In the genomic region with DNA sequence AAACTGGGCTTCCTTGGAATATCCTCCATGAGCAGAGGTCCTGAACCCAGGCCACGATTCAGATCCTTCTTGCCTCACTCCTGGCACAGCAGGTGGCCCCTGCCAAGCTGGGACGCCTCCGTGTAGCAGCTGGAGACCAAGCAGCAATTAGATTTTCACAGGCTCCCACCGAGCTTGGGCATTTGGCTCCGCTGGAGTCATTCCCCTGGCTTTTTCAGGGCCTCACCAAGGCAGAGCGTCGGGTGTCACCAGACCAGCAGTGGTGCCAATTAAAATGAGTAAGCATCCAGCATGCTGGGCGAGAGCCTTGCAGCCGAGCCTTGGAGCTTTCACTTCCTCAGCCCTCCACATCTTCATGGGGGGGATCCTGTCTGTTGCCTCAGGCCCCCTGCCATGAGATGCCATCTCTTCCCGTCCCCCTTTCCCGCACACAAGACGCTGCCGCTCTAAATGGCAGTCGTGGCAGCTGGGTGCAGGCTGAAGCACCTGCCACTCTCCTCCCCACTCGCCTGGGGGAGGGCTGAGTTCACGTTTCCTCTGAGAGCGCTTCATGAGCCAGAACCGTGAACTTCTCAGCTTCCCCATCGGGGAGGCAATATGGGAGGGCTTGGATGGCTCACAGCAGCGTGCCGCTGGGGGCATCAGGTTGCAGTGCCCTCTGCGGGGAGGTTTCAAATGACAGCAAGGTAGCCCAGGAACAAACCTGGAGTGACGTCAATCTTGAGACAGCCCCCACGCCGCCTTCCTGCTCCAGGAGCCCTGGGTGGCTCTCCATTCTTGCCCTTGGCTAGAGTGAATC, we compare ENCODE assay signal across 8 cellular contexts. TPM values are rescaled to one million over a fixed set of nuclear protein-coding genes. Genes with fewer than 3 reads are reported as not detected.
DNase-seq lines count a peak whose midpoint lies in the region; ATAC-seq and TF ChIP-seq lines count a peak whose summit lies in the region.

No MANE protein-coding gene starts in this region.

- H3F3A ChIP-seq in SU-DHL-6 (ENCODE audit: insufficient read depth) = peaks cover 18% of the 10 kb centered on the region

- peak overlapping the region; percentile 93 for H3K4me3 Mint-ChIP-seq in CD4-positive, alpha-beta T cell

- H3K9me3 Mint-ChIP-seq in CD4-positive, alpha-beta T cell = no peaks in the 10 kb centered on the region

- WGBS in HUES64 = 49% methylated on average over 25 of the region's 25 CpGs

- H3K27ac ChIP-seq in CD4-positive, alpha-beta T cell (ENCODE audit: low read depth, low read length) = no peak overlapping the region
- H3K27ac ChIP-seq in HUES64 (ENCODE audit: low read depth, low read length) = peak overlapping the region; percentile 42; the same call in 1 of the 2 replicates
- H3K27ac ChIP-seq in SU-DHL-6 (ENCODE audit: low read depth, low read length) = peak overlapping the region; percentile 85

- H3K36me3 ChIP-seq in HUES64 (ENCODE audit: insufficient read depth, low read length) (peaks cover 30% of the 10 kb centered on the region), SU-DHL-6 (ENCODE audit: low read length) (peaks cover 14% of the 10 kb centered on the region), adipocyte (ENCODE audit: control insufficient read depth, insufficient read depth, low read length, severe bottlenecking) (peaks cover 19% of the 10 kb centered on the region)

- no peaks in the 10 kb centered on the region for H4K20me1 ChIP-seq in SU-DHL-6 (ENCODE audit: low read depth, low read length)

- POLR2A ChIA-PET in CD4-positive, alpha-beta T cell (lab: Charles Lee) = interaction anchor here (0.9 to 2.4 kb wide), 7 partner anchors 10 to 102 kb away, joined by 3 to 27 read pairs (median 3); a partner anchor contains a TSS

- no peaks in the 10 kb centered on the region for H3K27me3 Mint-ChIP-seq in CD4-positive, alpha-beta T cell

- no peaks in the 10 kb centered on the region for H3K9me2 ChIP-seq in SU-DHL-6 (replicated peaks; ENCODE audit: insufficient read depth, low read length)

- peaks cover 70% of the 10 kb centered on the region for H3K36me3 Mint-ChIP-seq in CD4-positive, alpha-beta T cell (ENCODE audit: low read depth)

- H3K9me3 ChIP-seq in CD4-positive, alpha-beta T cell (ENCODE audit: control insufficient read depth, low read length) = no peaks in the 10 kb centered on the region
- H3K9me3 ChIP-seq in HUES64 (ENCODE audit: insufficient read depth, low read depth, low read length) = no peaks in the 10 kb centered on the region
- H3K9me3 ChIP-seq in SU-DHL-6 (ENCODE audit: insufficient read depth, low read length) = no peaks in the 10 kb centered on the region
- no peaks in the 10 kb centered on the region for H3K9me3 ChIP-seq in adipocyte (ENCODE audit: control insufficient read depth, low read length)

- peaks cover 63% of the 10 kb centered on the region for H3K4me1 Mint-ChIP-seq in CD4-positive, alpha-beta T cell (ENCODE audit: low read depth)

- peaks cover 22% of the 10 kb centered on the region for H3K4me1 ChIP-seq in HUES64 (ENCODE audit: insufficient read depth, low read length)
- peaks cover 31% of the 10 kb centered on the region for H3K4me1 ChIP-seq in adipocyte (ENCODE audit: control insufficient read depth, insufficient read depth, low read length)

- ATAC-seq in CD4-positive, alpha-beta T cell (ENCODE audit: poor library complexity) = peak; percentile 96
- peak; percentile 5 for ATAC-seq in left lobe of liver

- peaks cover 11% of the 10 kb centered on the region; the same call in 1 of the 2 replicates for H3K79me2 ChIP-seq in SU-DHL-6 (ENCODE audit: insufficient read depth, low read length)

- H3K27ac Mint-ChIP-seq in CD4-positive, alpha-beta T cell = peak overlapping the region; percentile 80

- peak overlapping the region; percentile 45 for H3K4me2 ChIP-seq in SU-DHL-6 (ENCODE audit: low read depth, low read length, poor library complexity, severe bottlenecking)

- 0 out of 2 replicates have a peak overlapping the region, but pooled peaks have one; percentile 38 for H3K9ac ChIP-seq in HUES64 (ENCODE audit: low read depth, low read length)
- peak overlapping the region; percentile 52 for H3K9ac ChIP-seq in SU-DHL-6 (ENCODE audit: low read length)
- peak overlapping the region; percentile 16 for H3K9ac ChIP-seq in adipocyte (ENCODE audit: low read length)

- H2AFZ ChIP-seq in SU-DHL-6 (ENCODE audit: low read depth, low read length, severe bottlenecking) = no peak overlapping the region

- DNase-seq in CD4-positive, alpha-beta T cell = peak; percentile 46 to 81 (median 62)
- DNase-seq in GM20000 (ENCODE audit: low spot score) = peak; percentile 60
- no peak for DNase-seq in adipocyte (ENCODE audit: low read depth)
- no peak for DNase-seq in left lobe of liver (ENCODE audit: low spot score)
- peak; percentile 38 for DNase-seq in stimulated activated CD8-positive, alpha-beta memory T cell treated with anti-CD3 and anti-CD28 coated beads, Interleukin-15, amount 100 ng/mL, for 1 hour (ENCODE audit: low read depth)
- no peak for DNase-seq in foreskin melanocyte

- no peaks in the 10 kb centered on the region for H3K27me3 ChIP-seq in CD4-positive, alpha-beta T cell (ENCODE audit: control insufficient read depth, insufficient read depth, low read length)
- no peaks in the 10 kb centered on the region for H3K27me3 ChIP-seq in HUES64 (ENCODE audit: insufficient read depth, low read length)
- no peaks in the 10 kb centered on the region for H3K27me3 ChIP-seq in SU-DHL-6 (ENCODE audit: low read length)
- no peaks in the 10 kb centered on the region for H3K27me3 ChIP-seq in adipocyte (replicated peaks; ENCODE audit: control insufficient read depth, insufficient read depth, low read length)

- H3K4me3 ChIP-seq in HUES64 (ENCODE audit: low read length) (peak overlapping the region; percentile 24; the same call in 1 of the 2 replicates), SU-DHL-6 (ENCODE audit: insufficient read depth, low read length, poor library complexity, severe bottlenecking) (no peak overlapping the region), adipocyte (ENCODE audit: low read length) (no peak overlapping the region)

- TF ChIP-seq CTCF in CD4-positive, alpha-beta T cell (IDR thresholded peaks at IDR 0.05) = peak; percentile 32
- TF ChIP-seq CTCF in GM20000 (IDR thresholded peaks at IDR 0.05; ENCODE audit: extremely low read depth, missing control alignments) (peak; percentile 26), SU-DHL-6 (IDR thresholded peaks at IDR 0.05; ENCODE audit: insufficient read depth, low read length, poor library complexity, severe bottlenecking) (peak; percentile 53)

- intact Hi-C loops in CD4-positive, alpha-beta T cell (cut with DNase I, micrococcal nuclease) = loop anchor here (1.0 to 5.0 kb wide), 3 partner anchors 36 to 48 kb away; a partner anchor contains a TSS

- CTCF ChIA-PET in CD4-positive, alpha-beta T cell (lab: Charles Lee) = interaction anchor here (0.6 to 1.6 kb wide), 9 partner anchors 11 to 295 kb away, joined by 3 to 17 read pairs (median 3); a partner anchor contains a TSS

RNA-seq across cellular contexts. Expression of a gene that starts 11.7 kb away (rescaled TPM):
- total RNA-seq in CD4-positive, alpha-beta T cell = 10 to 100 TPM; 52.4 to 59.7 TPM
- 7.7 TPM for polyA plus RNA-seq in HUES64 (2013, experiment 1 of 2)
- 9.8 TPM for polyA plus RNA-seq in HUES64 (2013, experiment 2 of 2)
- total RNA-seq in left lobe of liver = 33.1 TPM

RNA-seq across cellular contexts. Expression of a gene that starts 47.5 kb away (rescaled TPM):
- total RNA-seq in CD4-positive, alpha-beta T cell = 1 to 10 TPM; 2.9 to 3.3 TPM
- polyA plus RNA-seq in HUES64 (2013, experiment 1 of 2) = 21.8 TPM
- 22.6 TPM for polyA plus RNA-seq in HUES64 (2013, experiment 2 of 2)
- 28.4 TPM for total RNA-seq in left lobe of liver

RNA-seq across cellular contexts. Expression of a gene that starts 47.7 kb away (rescaled TPM):
- 10 to 100 TPM; 56.8 to 61.1 TPM for total RNA-seq in CD4-positive, alpha-beta T cell
- 46.2 TPM for polyA plus RNA-seq in HUES64 (2013, experiment 1 of 2)
- 43.0 TPM for polyA plus RNA-seq in HUES64 (2013, experiment 2 of 2)
- 33.5 TPM for total RNA-seq in left lobe of liver

Comparison
In these comparisons a context has a peak if more than half of its experiments do, and no peak if none do; other contexts are left out.
1. DNase-seq: peak in CD4-positive, alpha-beta T cell (10 of 10), GM20000 (single experiment) and stimulated activated CD8-positive, alpha-beta memory T cell treated with anti-CD3 and anti-CD28 coated beads, Interleukin-15, amount 100 ng/mL, for 1 hour (single experiment); none in adipocyte (single experiment), left lobe of liver (single experiment) and foreskin melanocyte (single experiment).
2. Peak in every context shown above with its lines, with median percentiles within 50 percentile points of each other: CTCF ChIP-seq and H3K9ac ChIP-seq.